8 cellular contexts compared by ENCODE assay signal in the genomic region with DNA sequence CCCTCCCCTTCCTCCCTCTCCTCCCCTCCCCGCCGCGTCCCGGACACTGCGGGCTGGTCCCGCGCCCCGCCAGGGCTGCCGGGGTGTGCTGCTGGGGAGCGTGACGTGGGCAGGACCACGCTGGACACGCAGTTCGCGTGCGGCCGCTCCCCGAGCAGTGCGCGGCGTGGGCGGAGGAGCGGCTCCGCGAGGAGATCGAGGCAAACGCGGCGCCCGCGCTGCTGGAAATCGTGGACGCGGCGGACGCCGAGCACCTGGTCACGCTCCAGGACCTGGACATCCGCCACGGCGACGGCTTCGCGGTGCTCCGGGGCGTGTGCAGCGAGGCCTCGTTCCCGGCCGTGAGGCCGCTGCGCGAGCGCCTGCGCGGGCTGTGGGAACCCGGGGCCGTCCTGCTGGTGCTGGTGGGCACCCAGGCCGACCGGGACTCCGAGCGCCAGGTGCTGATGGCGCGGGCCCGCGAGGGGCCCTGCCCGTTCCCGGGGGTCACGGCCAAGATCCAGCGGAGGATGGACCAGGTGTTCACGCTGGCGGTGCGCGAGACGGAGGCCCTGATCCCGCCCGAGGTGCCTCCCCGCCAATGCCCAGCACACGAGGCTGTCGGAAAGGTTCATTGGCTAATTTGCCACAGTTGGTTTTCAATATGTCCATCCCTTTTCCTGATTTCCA.
DNase-seq lines count a peak whose midpoint lies in the region; ATAC-seq and TF ChIP-seq lines count a peak whose summit lies in the region.

No MANE protein-coding gene starts in this region.

- no peak for DNase-seq in coronary artery (ENCODE audit: low spot score)
- peak; percentile 70 for DNase-seq in left kidney (ENCODE audit: low read depth, low spot score)
- DNase-seq in BE2C: no peak
- no peak for DNase-seq in mucosa of gallbladder (ENCODE audit: low spot score)

- H3K9ac ChIP-seq in HUES64 (ENCODE audit: low read depth, low read length) (peak overlapping the region; percentile 60; the same call in 1 of the 2 replicates), stomach smooth muscle (ENCODE audit: low read length in 2 of 2) (peak overlapping the region; percentile 42 to 50)

- H3K9me3 ChIP-seq in HUES64 (ENCODE audit: insufficient read depth, low read depth, low read length): peaks cover 24% of the 10 kb centered on the region
- H3K9me3 ChIP-seq in stomach smooth muscle (ENCODE audit: control insufficient read depth in 2 of 2, low read length in 2 of 2): peaks cover 2 to 4% of the 10 kb centered on the region in 2 donors
- peaks cover 9% of the 10 kb centered on the region; the same call in 1 of the 2 replicates for H3K9me3 ChIP-seq in BE2C

- H3K27ac ChIP-seq in HUES64 (ENCODE audit: low read depth, low read length) (no peak overlapping the region), coronary artery (peak overlapping the region; percentile 46 to 85), stomach smooth muscle (ENCODE audit: low read length) (peak overlapping the region; percentile 37)

- TF ChIP-seq CTCF in coronary artery (IDR thresholded peaks at IDR 0.05) (no peak), BE2C (IDR thresholded peaks at IDR 0.05; ENCODE audit: low read depth, low read length) (no peak)

- 2% methylated on average over 80 of the region's 80 CpGs for WGBS in HUES64

- H3K4me3 ChIP-seq in HUES64 (ENCODE audit: low read length) (peak overlapping the region; percentile 72), coronary artery (peak overlapping the region; percentile 80), stomach smooth muscle (ENCODE audit: low read length in 2 of 2) (peak overlapping the region; percentile 43 to 71), BE2C (ENCODE audit: low read depth, low read length) (no peak overlapping the region)

- H3K4me1 ChIP-seq in HUES64 (ENCODE audit: insufficient read depth, low read length): peaks cover 3% of the 10 kb centered on the region
- peaks cover 8% of the 10 kb centered on the region for H3K4me1 ChIP-seq in stomach smooth muscle (ENCODE audit: control insufficient read depth, insufficient read depth, low read length)
- H3K4me1 ChIP-seq in BE2C: peaks cover 3% of the 10 kb centered on the region

- H3K36me3 ChIP-seq in HUES64 (ENCODE audit: insufficient read depth, low read length): no peaks in the 10 kb centered on the region
- H3K36me3 ChIP-seq in stomach smooth muscle (ENCODE audit: control insufficient read depth in 2 of 2, insufficient read depth in 2 of 2, low read length in 2 of 2): no peaks in the 10 kb centered on the region
- H3K36me3 ChIP-seq in BE2C: no peaks in the 10 kb centered on the region

- H3K27me3 ChIP-seq in HUES64 (ENCODE audit: insufficient read depth, low read length) (peaks cover 41% of the 10 kb centered on the region), stomach smooth muscle (ENCODE audit: control insufficient read depth in 1 of 2, insufficient read depth in 2 of 2, low read length in 2 of 2) (peaks cover 17% of the 10 kb centered on the region in 2 donors), BE2C (no peaks in the 10 kb centered on the region)

- no peak for ATAC-seq in GM19324 (IDR thresholded peaks at IDR 0.05; ENCODE audit: low FRiP score, unreplicated experiment)
- ATAC-seq in HG03378 (IDR thresholded peaks at IDR 0.05; ENCODE audit: unreplicated experiment): no peak
